In the genomic region with DNA sequence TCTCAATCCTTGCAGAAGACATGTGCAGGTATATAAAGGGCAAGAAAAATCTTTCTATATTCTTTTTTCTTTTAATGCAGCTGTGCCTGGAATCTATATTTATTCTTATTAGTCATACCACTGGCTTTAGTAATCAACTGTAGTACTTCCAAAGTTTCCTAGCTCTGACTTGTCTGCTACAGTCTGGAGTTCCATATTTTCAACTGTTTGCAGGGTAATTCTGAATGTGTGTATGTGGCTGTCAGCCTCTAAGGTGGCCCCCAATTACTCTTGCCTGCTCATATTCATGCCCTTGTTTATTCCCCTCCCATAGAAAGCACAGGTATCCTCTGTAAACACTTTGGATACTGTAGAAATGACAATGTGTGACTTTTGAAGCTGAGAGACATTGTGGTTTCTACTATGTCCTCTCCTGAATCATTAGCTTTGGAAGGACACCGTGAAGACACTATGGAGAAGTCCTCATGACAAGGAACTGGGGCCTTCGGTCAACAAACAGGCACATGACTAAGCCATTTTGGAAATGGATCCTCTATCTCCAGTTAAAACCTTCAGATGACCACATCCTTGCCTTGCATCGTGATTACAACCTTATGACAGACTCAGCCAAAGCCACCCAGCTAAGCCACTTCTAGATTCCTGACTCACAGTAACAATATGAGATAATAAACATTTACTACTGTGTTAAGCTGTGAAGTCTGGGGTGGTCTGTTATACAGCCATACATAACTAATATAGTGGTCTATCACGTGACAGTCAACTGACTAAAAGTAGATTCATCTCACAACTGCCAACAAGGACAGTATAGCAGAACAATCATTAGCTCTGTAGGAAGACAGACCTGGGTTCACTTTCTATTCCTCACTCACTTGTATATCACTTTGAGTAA, we compare ENCODE assay signal across 1 cellular context.
TF ChIP-seq lines count a peak whose summit lies in the region.

No MANE protein-coding gene starts in this region.

TF ChIP-seq in K562, 482 proteins besides CTCF, POLR2A, EP300 and RAD21 (continued from another document and continues in another):
- TF ChIP-seq, protein P1, sequence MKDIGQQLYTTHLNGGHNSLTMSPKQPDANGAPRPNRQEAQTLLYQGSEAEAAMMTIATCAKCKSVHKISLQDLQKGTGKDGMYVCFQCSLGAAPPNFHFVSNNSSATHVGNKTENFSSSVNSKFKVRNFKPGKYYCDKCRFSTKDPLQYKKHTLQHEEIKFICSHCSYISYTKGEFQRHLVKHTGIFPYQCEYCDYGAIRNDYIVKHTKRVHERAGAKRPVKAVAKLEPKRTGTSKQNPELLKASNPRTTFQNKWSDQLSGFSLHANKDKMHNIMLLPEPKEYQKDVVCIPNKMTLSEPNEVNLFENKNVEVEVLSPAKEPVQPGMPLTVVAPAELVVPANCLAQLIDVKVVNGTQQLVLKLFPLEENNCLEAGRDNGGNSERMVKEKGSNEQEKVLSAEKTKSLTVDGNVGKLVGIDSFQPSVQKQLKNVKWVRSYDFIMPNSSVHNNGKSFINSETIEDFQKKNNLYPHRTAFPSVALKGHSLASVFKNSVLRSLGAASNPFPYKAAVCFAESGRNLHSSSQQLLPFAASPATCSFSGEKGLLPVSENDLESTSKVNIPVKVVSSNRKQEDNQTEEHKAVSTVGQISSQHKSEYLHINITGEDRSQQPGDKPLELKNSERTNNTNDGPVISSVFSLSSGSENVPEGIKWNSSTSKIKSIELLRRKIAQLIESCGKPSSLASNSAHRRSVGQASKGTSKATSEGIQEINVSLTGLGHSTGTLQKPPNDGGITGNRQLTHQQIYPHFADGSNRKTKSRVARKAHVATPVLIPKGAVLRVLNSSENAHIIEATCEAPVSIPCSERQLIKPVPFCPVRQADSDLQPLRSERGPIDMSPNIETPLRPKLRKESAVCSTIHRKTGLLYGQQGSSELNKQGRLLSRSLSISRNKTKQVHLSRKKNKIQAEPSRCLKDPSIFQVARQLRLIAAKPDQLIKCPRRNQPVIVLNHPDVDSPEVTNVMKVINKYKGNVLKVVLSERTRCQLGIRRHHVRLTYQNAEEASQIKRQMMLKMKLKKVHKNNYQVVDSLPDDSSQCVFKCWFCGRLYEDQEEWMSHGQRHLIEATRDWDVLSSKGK (CRISPR knock-in tag; IDR thresholded peaks at IDR 0.05): no peak
- TF ChIP-seq FOXJ2 (tag; IDR thresholded peaks at IDR 0.05) (no peak), ELF2 (CRISPR knock-in tag; IDR thresholded peaks at IDR 0.05) (no peak), ZNF644 (tag; IDR thresholded peaks at IDR 0.05; ENCODE audit: low read depth) (peak; percentile 86; the same call in 1 of the 2 replicates), TCFL5 (CRISPR knock-in tag; conservative IDR thresholded peaks at IDR 0.05) (peak; percentile 80; the same call in 1 of the 2 replicates), ZNF165 (CRISPR knock-in tag; IDR thresholded peaks at IDR 0.05; ENCODE audit: borderline replicate concordance) (0 out of 2 replicates have a peak, but pooled peaks have one; percentile 63), ZNF830 (CRISPR knock-in tag; IDR thresholded peaks at IDR 0.05) (no peak), YY1 (IDR thresholded peaks at IDR 0.05; ENCODE audit: borderline replicate concordance in 1 of 3, control insufficient read depth in 1 of 3, extremely low read depth in 1 of 3, insufficient read depth in 3 of 3, insufficient read length in 1 of 3, insufficient replicate concordance in 2 of 3, low read depth in 1 of 3, low read length in 2 of 3) (peak in 1 of 3 experiments; percentile 64), PCBP2 (IDR thresholded peaks at IDR 0.05; ENCODE audit: low read depth, low read length, poor library complexity, severe bottlenecking) (no peak), HDAC8 (tag; IDR thresholded peaks at IDR 0.05) (peak; percentile 94), RBM34 (IDR thresholded peaks at IDR 0.05; ENCODE audit: borderline replicate concordance, insufficient read depth, low read length) (no peak), HEY1 (CRISPR knock-in tag; IDR thresholded peaks at IDR 0.05; ENCODE audit: borderline replicate concordance) (no peak), CREBBP (IDR thresholded peaks at IDR 0.05; ENCODE audit: low read depth, low read length) (no peak), BCOR (IDR thresholded peaks at IDR 0.05) (no peak), SIX5 (IDR thresholded peaks at IDR 0.05; ENCODE audit: borderline replicate concordance in 1 of 2, insufficient read depth in 1 of 2, low read depth in 1 of 2, low read length in 2 of 2) (no peak), FUS (optimal IDR thresholded peaks at IDR 0.05; ENCODE audit: low read depth, low read length) (no peak), MCM3 (IDR thresholded peaks at IDR 0.05) (no peak), ZBTB8A (IDR thresholded peaks at IDR 0.05; ENCODE audit: partially characterized antibody) (no peak), ZNF124 (CRISPR knock-in tag; IDR thresholded peaks at IDR 0.05) (no peak), RREB1 (CRISPR knock-in tag; IDR thresholded peaks at IDR 0.05) (no peak), BMI1 (IDR thresholded peaks at IDR 0.05; ENCODE audit: low read length) (no peak), ZFP30 (CRISPR knock-in tag; IDR thresholded peaks at IDR 0.05; ENCODE audit: borderline replicate concordance) (no peak), SOX6 (IDR thresholded peaks at IDR 0.05) (peak; percentile 80; the same call in 1 of the 2 replicates), ARID3B (CRISPR knock-in tag; IDR thresholded peaks at IDR 0.05; ENCODE audit: borderline replicate concordance) (no peak), NR2F6 (CRISPR knock-in tag; IDR thresholded peaks at IDR 0.05) (no peak), RB1 (IDR thresholded peaks at IDR 0.05; ENCODE audit: low read depth) (no peak)
- TF ChIP-seq, protein P2, sequence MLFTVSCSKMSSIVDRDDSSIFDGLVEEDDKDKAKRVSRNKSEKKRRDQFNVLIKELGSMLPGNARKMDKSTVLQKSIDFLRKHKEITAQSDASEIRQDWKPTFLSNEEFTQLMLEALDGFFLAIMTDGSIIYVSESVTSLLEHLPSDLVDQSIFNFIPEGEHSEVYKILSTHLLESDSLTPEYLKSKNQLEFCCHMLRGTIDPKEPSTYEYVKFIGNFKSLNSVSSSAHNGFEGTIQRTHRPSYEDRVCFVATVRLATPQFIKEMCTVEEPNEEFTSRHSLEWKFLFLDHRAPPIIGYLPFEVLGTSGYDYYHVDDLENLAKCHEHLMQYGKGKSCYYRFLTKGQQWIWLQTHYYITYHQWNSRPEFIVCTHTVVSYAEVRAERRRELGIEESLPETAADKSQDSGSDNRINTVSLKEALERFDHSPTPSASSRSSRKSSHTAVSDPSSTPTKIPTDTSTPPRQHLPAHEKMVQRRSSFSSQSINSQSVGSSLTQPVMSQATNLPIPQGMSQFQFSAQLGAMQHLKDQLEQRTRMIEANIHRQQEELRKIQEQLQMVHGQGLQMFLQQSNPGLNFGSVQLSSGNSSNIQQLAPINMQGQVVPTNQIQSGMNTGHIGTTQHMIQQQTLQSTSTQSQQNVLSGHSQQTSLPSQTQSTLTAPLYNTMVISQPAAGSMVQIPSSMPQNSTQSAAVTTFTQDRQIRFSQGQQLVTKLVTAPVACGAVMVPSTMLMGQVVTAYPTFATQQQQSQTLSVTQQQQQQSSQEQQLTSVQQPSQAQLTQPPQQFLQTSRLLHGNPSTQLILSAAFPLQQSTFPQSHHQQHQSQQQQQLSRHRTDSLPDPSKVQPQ (CRISPR knock-in tag; IDR thresholded peaks at IDR 0.05; ENCODE audit: borderline replicate concordance): no peak
- TF ChIP-seq, protein P3, sequence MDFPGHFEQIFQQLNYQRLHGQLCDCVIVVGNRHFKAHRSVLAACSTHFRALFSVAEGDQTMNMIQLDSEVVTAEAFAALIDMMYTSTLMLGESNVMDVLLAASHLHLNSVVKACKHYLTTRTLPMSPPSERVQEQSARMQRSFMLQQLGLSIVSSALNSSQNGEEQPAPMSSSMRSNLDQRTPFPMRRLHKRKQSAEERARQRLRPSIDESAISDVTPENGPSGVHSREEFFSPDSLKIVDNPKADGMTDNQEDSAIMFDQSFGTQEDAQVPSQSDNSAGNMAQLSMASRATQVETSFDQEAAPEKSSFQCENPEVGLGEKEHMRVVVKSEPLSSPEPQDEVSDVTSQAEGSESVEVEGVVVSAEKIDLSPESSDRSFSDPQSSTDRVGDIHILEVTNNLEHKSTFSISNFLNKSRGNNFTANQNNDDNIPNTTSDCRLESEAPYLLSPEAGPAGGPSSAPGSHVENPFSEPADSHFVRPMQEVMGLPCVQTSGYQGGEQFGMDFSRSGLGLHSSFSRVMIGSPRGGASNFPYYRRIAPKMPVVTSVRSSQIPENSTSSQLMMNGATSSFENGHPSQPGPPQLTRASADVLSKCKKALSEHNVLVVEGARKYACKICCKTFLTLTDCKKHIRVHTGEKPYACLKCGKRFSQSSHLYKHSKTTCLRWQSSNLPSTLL (IDR thresholded peaks at IDR 0.05): no peak
- TF ChIP-seq, protein P4, sequence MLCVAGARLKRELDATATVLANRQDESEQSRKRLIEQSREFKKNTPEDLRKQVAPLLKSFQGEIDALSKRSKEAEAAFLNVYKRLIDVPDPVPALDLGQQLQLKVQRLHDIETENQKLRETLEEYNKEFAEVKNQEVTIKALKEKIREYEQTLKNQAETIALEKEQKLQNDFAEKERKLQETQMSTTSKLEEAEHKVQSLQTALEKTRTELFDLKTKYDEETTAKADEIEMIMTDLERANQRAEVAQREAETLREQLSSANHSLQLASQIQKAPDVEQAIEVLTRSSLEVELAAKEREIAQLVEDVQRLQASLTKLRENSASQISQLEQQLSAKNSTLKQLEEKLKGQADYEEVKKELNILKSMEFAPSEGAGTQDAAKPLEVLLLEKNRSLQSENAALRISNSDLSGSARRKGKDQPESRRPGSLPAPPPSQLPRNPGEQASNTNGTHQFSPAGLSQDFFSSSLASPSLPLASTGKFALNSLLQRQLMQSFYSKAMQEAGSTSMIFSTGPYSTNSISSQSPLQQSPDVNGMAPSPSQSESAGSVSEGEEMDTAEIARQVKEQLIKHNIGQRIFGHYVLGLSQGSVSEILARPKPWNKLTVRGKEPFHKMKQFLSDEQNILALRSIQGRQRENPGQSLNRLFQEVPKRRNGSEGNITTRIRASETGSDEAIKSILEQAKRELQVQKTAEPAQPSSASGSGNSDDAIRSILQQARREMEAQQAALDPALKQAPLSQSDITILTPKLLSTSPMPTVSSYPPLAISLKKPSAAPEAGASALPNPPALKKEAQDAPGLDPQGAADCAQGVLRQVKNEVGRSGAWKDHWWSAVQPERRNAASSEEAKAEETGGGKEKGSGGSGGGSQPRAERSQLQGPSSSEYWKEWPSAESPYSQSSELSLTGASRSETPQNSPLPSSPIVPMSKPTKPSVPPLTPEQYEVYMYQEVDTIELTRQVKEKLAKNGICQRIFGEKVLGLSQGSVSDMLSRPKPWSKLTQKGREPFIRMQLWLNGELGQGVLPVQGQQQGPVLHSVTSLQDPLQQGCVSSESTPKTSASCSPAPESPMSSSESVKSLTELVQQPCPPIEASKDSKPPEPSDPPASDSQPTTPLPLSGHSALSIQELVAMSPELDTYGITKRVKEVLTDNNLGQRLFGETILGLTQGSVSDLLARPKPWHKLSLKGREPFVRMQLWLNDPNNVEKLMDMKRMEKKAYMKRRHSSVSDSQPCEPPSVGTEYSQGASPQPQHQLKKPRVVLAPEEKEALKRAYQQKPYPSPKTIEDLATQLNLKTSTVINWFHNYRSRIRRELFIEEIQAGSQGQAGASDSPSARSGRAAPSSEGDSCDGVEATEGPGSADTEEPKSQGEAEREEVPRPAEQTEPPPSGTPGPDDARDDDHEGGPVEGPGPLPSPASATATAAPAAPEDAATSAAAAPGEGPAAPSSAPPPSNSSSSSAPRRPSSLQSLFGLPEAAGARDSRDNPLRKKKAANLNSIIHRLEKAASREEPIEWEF (CRISPR knock-in tag; IDR thresholded peaks at IDR 0.05): peak; percentile 86; the same call in 1 of the 2 replicates
